2 cellular contexts compared by ENCODE assay signal in genomic region chr9:12759767-12760166, GRCh38.
TF ChIP-seq lines count a peak whose summit lies in the region.

No MANE protein-coding gene starts in this region.

TF ChIP-seq in A549, 52 proteins besides CTCF, POLR2A, EP300 and RAD21 (continued from another document):
- TF ChIP-seq REST (IDR thresholded peaks at IDR 0.05) = no peak
- TF ChIP-seq MYC (IDR thresholded peaks at IDR 0.05; ENCODE audit: borderline replicate concordance, low read length) = no peak
- TF ChIP-seq CHD2 (IDR thresholded peaks at IDR 0.05; ENCODE audit: low read length, partially characterized antibody) = no peak
- TF ChIP-seq ELK1 (IDR thresholded peaks at IDR 0.05; ENCODE audit: low read depth, low read length) = no peak
- no peak for TF ChIP-seq ZC3H11A (IDR thresholded peaks at IDR 0.05)
- TF ChIP-seq KDM5A (IDR thresholded peaks at IDR 0.05) = no peak

TF ChIP-seq in IMR-90, 13 proteins besides CTCF, POLR2A, EP300 and RAD21 (continued from another document):
- no peak for TF ChIP-seq USF2 (IDR thresholded peaks at IDR 0.05; ENCODE audit: low read depth, low read length)
